In the genomic region with DNA sequence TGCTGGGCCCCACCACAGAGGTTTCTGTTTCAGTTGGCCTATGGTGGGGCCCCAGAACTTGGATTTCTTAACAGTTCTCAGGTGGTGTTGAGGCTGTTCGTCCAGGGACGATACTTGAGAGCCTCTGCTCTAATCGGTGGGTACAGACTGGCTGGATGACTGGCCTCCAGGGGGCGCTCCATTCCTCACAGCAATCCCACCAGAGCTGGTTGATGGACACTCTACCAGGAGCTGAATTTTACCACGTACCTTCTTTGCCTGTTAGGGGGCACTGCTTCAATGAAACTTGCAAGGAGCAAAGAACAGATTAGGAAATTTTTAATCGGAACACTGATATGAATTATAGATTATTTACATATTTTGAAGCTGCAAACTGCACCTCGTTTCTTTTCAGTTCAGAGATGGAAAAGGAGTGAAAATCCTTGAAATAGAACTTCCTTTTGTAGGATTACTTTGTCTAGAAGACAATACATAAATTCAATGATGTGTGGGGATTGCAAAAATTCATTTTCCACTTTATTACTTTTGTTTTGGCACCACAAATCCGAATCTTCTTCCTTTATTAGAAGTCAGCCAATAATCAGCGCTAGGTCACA, we compare ENCODE assay signal across 8 cellular contexts.
DNase-seq lines count a peak whose midpoint lies in the region; ATAC-seq and TF ChIP-seq lines count a peak whose summit lies in the region.

No MANE protein-coding gene starts in this region.

- H3K4me3 ChIP-seq in epithelial cell of esophagus (ENCODE audit: low read length) (no peak overlapping the region), mucosa of stomach (ENCODE audit: low read length) (no peak overlapping the region)

- no peaks in the 10 kb centered on the region for H3K27me3 ChIP-seq in mucosa of stomach (ENCODE audit: control insufficient read depth, insufficient read depth, low read length)

- no peaks in the 10 kb centered on the region for H3K4me1 ChIP-seq in mucosa of stomach (ENCODE audit: control insufficient read depth, insufficient read depth, low read length)

- ATAC-seq in GM19351 (IDR thresholded peaks at IDR 0.05; ENCODE audit: unreplicated experiment) (peak; percentile 98), HG03432 (IDR thresholded peaks at IDR 0.05; ENCODE audit: unreplicated experiment) (peak; percentile 100)

- TF ChIP-seq CTCF in epithelial cell of esophagus (IDR thresholded peaks at IDR 0.05; ENCODE audit: insufficient read depth, low read depth, low read length, missing control alignments) = peak; percentile 68

- H3K36me3 ChIP-seq in mucosa of stomach (ENCODE audit: control insufficient read depth, insufficient read depth, low read length) = no peaks in the 10 kb centered on the region

- DNase-seq in CD1c-positive myeloid dendritic cell (ENCODE audit: extremely low spot score) (peak; percentile 81), NOMO-1 treated with DMSO at 0.1 percent for 48 hours (lab: John Stamatoyannopoulos, UW; ENCODE audit: unreplicated experiment) (peak; percentile 83), epithelial cell of esophagus (ENCODE audit: low read depth) (peak; percentile 73)
- DNase-seq in activated CD8-positive, alpha-beta memory T cell treated with anti-CD3 and anti-CD28 coated beads, Interleukin-2, amount 50 U/mL, for 1 hour (ENCODE audit: extremely low read depth) = peak; percentile 78
- peak; percentile 77 to 87 for DNase-seq in stimulated activated CD8-positive, alpha-beta memory T cell treated with anti-CD3 and anti-CD28 coated beads, Interleukin-7, amount 100 ng/mL, for 1 hour (ENCODE audit: low read depth in 2 of 2)

- peak overlapping the region; percentile 35 for H3K9ac ChIP-seq in mucosa of stomach (ENCODE audit: low read length)

- H3K9me3 ChIP-seq in mucosa of stomach (ENCODE audit: control insufficient read depth, low read length) = no peaks in the 10 kb centered on the region
